ENCODE assay signal across 28 cellular contexts in genomic region chr7:223118-223800, GRCh38. TPM values are rescaled to one million over a fixed set of nuclear protein-coding genes. Genes with fewer than 3 reads are reported as not detected.
DNase-seq lines count a peak whose midpoint lies in the region; ATAC-seq and TF ChIP-seq lines count a peak whose summit lies in the region.
"Had no signal": no experiment of that assay in that cellular context is flagged by ENCODE, and none has a peak within 500 bp of the region (broad histone marks: within the 10 kb centered on the region; RNA-seq: fewer than 3 reads in every experiment).

No MANE protein-coding gene starts in this region.

- DNase-seq in RPMI7951 (ENCODE audit: low read depth) = peak; percentile 71
- DNase-seq in endodermal cell = no peak
- no peak for DNase-seq in PC-3
- no peak for DNase-seq in activated CD4-positive, alpha-beta T cell treated with anti-CD3 and anti-CD28 coated beads for 1 hour
- DNase-seq in mesothelial cell of epicardium (ENCODE audit: low spot score in 2 of 2, unreplicated experiment in 2 of 2) = no peak
- DNase-seq: activated CD4-positive, alpha-beta T cell treated with anti-CD3 and anti-CD28 coated beads for 4 hours; activated CD8-positive, alpha-beta T cell treated with anti-CD3 and anti-CD28 coated beads, Interleukin-2, amount 10 ng/mL, durations not matched to agents 7 days and 5 days; CD4-positive, alpha-beta T cell; H7; KG1; lower lobe of right lung; MG63; NCI-H1105; NCI-H187; NCI-H526; pancreas; SHP77 treated with DMSO at 0.1 percent for 48 hours had no signal

- no TSS peak for BruUV-seq in PC-3 (replicated peaks; lab: Mats Ljungman, UMichigan)

- H3K9me3 ChIP-seq in BLaER1 = no peaks in the 10 kb centered on the region
- no peaks in the 10 kb centered on the region for H3K9me3 ChIP-seq in endodermal cell (ENCODE audit: control insufficient read depth, low read length)
- no peaks in the 10 kb centered on the region for H3K9me3 ChIP-seq in PC-3 (ENCODE audit: low read length)
- H3K9me3 ChIP-seq: A549, gastroesophageal sphincter, lower lobe of right lung, MG63, pancreas had no signal

- H3K9me2 ChIP-seq in PC-3 (replicated peaks; ENCODE audit: low read length) = no peaks in the 10 kb centered on the region

- no peak overlapping the region for H3K9ac ChIP-seq in BLaER1
- H3K9ac ChIP-seq in endodermal cell (ENCODE audit: extremely low read depth, low read length, poor library complexity, severe bottlenecking) = no peak overlapping the region
- no peak overlapping the region for H3K9ac ChIP-seq in PC-3 (ENCODE audit: low read length)

- H3K36me3 Mint-ChIP-seq in endodermal cell (ENCODE audit: low read depth) (no peaks in the 10 kb centered on the region), nephron (ENCODE audit: low read depth) (peaks cover 10% of the 10 kb centered on the region), mesothelial cell of epicardium (no peaks in the 10 kb centered on the region)
- H3K36me3 Mint-ChIP-seq: activated naive CD4-positive, alpha-beta T cell treated with anti-CD3 and anti-CD28 coated beads, Interleukin-2, amount 50 U/mL, for 72 hours; natural killer cell treated with Interleukin-12 subunit alpha and Interleukin-12 subunit beta and Interleukin-15 and Interleukin-18, amount 100 ng/mL, for 72 hours; stimulated activated memory B cell treated with anti-CD40 and anti-IgM and Interleukin-4, amounts not matched to agents 10 μg/mL and 1 μg/mL and 100 μg/mL, for 72 hours had no signal

- H3K27ac Mint-ChIP-seq in endodermal cell = peak overlapping the region; percentile 72
- peak overlapping the region in 2 of 3 experiments; percentile 7 to 55 for H3K27ac Mint-ChIP-seq in nephron
- H3K27ac Mint-ChIP-seq in mesothelial cell of epicardium = no peak overlapping the region
- H3K27ac Mint-ChIP-seq: activated CD8-positive, alpha-beta T cell treated with anti-CD3 and anti-CD28 coated beads, Interleukin-2, amount 10 ng/mL, durations not matched to agents 7 days and 5 days; activated naive CD4-positive, alpha-beta T cell treated with anti-CD3 and anti-CD28 coated beads, Interleukin-2, amount 50 U/mL, for 72 hours; CD4-positive, alpha-beta T cell; natural killer cell treated with Interleukin-12 subunit alpha and Interleukin-12 subunit beta and Interleukin-15 and Interleukin-18, amount 100 ng/mL, for 72 hours; stimulated activated memory B cell treated with anti-CD40 and anti-IgM and Interleukin-4, amounts not matched to agents 10 μg/mL and 1 μg/mL and 100 μg/mL, for 72 hours; T-helper 2 cell treated with Interferon-gamma antibody and Interleukin-4, amounts not matched to agents 5 μg/mL and 100 μg/mL, for 36 hours had no signal

- ATAC-seq in PC-3 (no peak), GM21529 (IDR thresholded peaks at IDR 0.05; ENCODE audit: unreplicated experiment) (no peak)
- ATAC-seq: activated CD8-positive, alpha-beta T cell treated with anti-CD3 and anti-CD28 coated beads, Interleukin-2, amount 10 ng/mL, durations not matched to agents 7 days and 5 days; activated naive CD4-positive, alpha-beta T cell treated with anti-CD3 and anti-CD28 coated beads, Interleukin-2, amount 50 U/mL, for 72 hours; gastroesophageal sphincter; lower lobe of right lung; pancreas had no signal

- no peaks in the 10 kb centered on the region for H3F3A ChIP-seq in PC-3 (ENCODE audit: low read length, unreplicated experiment)

- H3K27me3 Mint-ChIP-seq in endodermal cell (ENCODE audit: insufficient read depth) (no peaks in the 10 kb centered on the region), nephron (ENCODE audit: low read depth) (no peaks in the 10 kb centered on the region), mesothelial cell of epicardium (ENCODE audit: low read depth) (no peaks in the 10 kb centered on the region)
- H3K27me3 Mint-ChIP-seq: CD4-positive, alpha-beta T cell; natural killer cell treated with Interleukin-12 subunit alpha and Interleukin-12 subunit beta and Interleukin-15 and Interleukin-18, amount 100 ng/mL, for 72 hours; stimulated activated memory B cell treated with anti-CD40 and anti-IgM and Interleukin-4, amounts not matched to agents 10 μg/mL and 1 μg/mL and 100 μg/mL, for 72 hours had no signal

- no peak overlapping the region for H2AFZ ChIP-seq in PC-3 (ENCODE audit: low read length)
- H2AFZ ChIP-seq: hepatocyte had no signal

- intact Hi-C loops in PC-3 (cut with micrococcal nuclease) = no loop called here

- H3K36me3 ChIP-seq in BLaER1 (peaks cover 28% of the 10 kb centered on the region), endodermal cell (ENCODE audit: control insufficient read depth, insufficient read depth, low read length) (no peaks in the 10 kb centered on the region), PC-3 (ENCODE audit: low read depth, low read length) (no peaks in the 10 kb centered on the region)
- H3K36me3 ChIP-seq: cardiac muscle cell, pancreas had no signal

- TF ChIP-seq CTCF in endodermal cell (conservative IDR thresholded peaks at IDR 0.05) (no peak), nephron (IDR thresholded peaks at IDR 0.05; ENCODE audit: unreplicated experiment in 3 of 3) (no peak), PC-3 (conservative IDR thresholded peaks at IDR 0.05; ENCODE audit: low read depth, low read length) (no peak), mesothelial cell of epicardium (IDR thresholded peaks at IDR 0.05; ENCODE audit: unreplicated experiment) (no peak)

- H3K4me3 ChIP-seq in BLaER1 (no peak overlapping the region; the same call in 1 of the 2 replicates), endodermal cell (ENCODE audit: low read length) (no peak overlapping the region), PC-3 (ENCODE audit: low read length) (no peak overlapping the region)
- H3K4me3 ChIP-seq: A549, cardiac muscle cell, gastroesophageal sphincter, hepatocyte, lower lobe of right lung, MG63, pancreas had no signal

- POLR2A ChIA-PET in PC-3 (lab: Charles Lee; ENCODE audit: unreplicated experiment) = no interaction called here

- CTCF ChIA-PET in PC-3 (lab: Charles Lee) = no interaction called here

- H3K4me3 Mint-ChIP-seq in endodermal cell (no peak overlapping the region), nephron (no peak overlapping the region), mesothelial cell of epicardium (no peak overlapping the region)
- H3K4me3 Mint-ChIP-seq: activated CD8-positive, alpha-beta T cell treated with anti-CD3 and anti-CD28 coated beads, Interleukin-2, amount 10 ng/mL, durations not matched to agents 7 days and 5 days; CD4-positive, alpha-beta T cell; natural killer cell treated with Interleukin-12 subunit alpha and Interleukin-12 subunit beta and Interleukin-15 and Interleukin-18, amount 100 ng/mL, for 72 hours; stimulated activated memory B cell treated with anti-CD40 and anti-IgM and Interleukin-4, amounts not matched to agents 10 μg/mL and 1 μg/mL and 100 μg/mL, for 72 hours; T-helper 2 cell treated with Interferon-gamma antibody and Interleukin-4, amounts not matched to agents 5 μg/mL and 100 μg/mL, for 36 hours had no signal

- WGBS in endodermal cell (ENCODE audit: insufficient coverage in 1 of 2, insufficient read length in 1 of 2), 2 experiments = 90% methylated on average over 28 to 34 of the region's 34 CpGs

- H3K9me3 Mint-ChIP-seq in endodermal cell = no peaks in the 10 kb centered on the region
- H3K9me3 Mint-ChIP-seq in nephron = no peaks in the 10 kb centered on the region
- no peaks in the 10 kb centered on the region for H3K9me3 Mint-ChIP-seq in mesothelial cell of epicardium
- H3K9me3 Mint-ChIP-seq: activated naive CD4-positive, alpha-beta T cell treated with anti-CD3 and anti-CD28 coated beads, Interleukin-2, amount 50 U/mL, for 72 hours; CD4-positive, alpha-beta T cell; natural killer cell treated with Interleukin-12 subunit alpha and Interleukin-12 subunit beta and Interleukin-15 and Interleukin-18, amount 100 ng/mL, for 72 hours; T-helper 2 cell treated with Interferon-gamma antibody and Interleukin-4, amounts not matched to agents 5 μg/mL and 100 μg/mL, for 36 hours had no signal

- peak overlapping the region; percentile 68 for H3K4me2 ChIP-seq in BLaER1
- H3K4me2 ChIP-seq in PC-3 (ENCODE audit: low read length) = no peak overlapping the region
- H3K4me2 ChIP-seq: A549, hepatocyte had no signal

- peaks cover 59% of the 10 kb centered on the region for H3K4me1 ChIP-seq in BLaER1
- no peaks in the 10 kb centered on the region for H3K4me1 ChIP-seq in endodermal cell (ENCODE audit: control insufficient read depth, insufficient read depth, low read length)
- H3K4me1 ChIP-seq in PC-3 (ENCODE audit: insufficient read depth, low read length) = peaks cover 7% of the 10 kb centered on the region; the same call in 1 of the 2 replicates
- H3K4me1 ChIP-seq: pancreas had no signal

- H3K79me2 ChIP-seq in PC-3 (ENCODE audit: low read length) = no peaks in the 10 kb centered on the region

- H3K27ac ChIP-seq in BLaER1 = no peak overlapping the region
- no peak overlapping the region for H3K27ac ChIP-seq in endodermal cell (ENCODE audit: low read depth, low read length)
- H3K27ac ChIP-seq in PC-3 (ENCODE audit: low read length) = no peak overlapping the region
- H3K27ac ChIP-seq: A549, cardiac muscle cell, hepatocyte, lower lobe of right lung, pancreas had no signal

- H3K27me3 ChIP-seq in BLaER1 (peaks cover 29% of the 10 kb centered on the region), endodermal cell (ENCODE audit: control insufficient read depth, insufficient read depth, low read length, poor library complexity, severe bottlenecking) (no peaks in the 10 kb centered on the region), PC-3 (ENCODE audit: low read length) (no peaks in the 10 kb centered on the region)
- H3K27me3 ChIP-seq: cardiac muscle cell, gastroesophageal sphincter, hepatocyte, MG63, pancreas had no signal

- peaks cover 75% of the 10 kb centered on the region for H4K20me1 ChIP-seq in BLaER1
- no peaks in the 10 kb centered on the region for H4K20me1 ChIP-seq in PC-3 (ENCODE audit: low read length)

- H3K4me1 Mint-ChIP-seq in endodermal cell = peaks cover 4% of the 10 kb centered on the region
- peaks cover 27% of the 10 kb centered on the region for H3K4me1 Mint-ChIP-seq in nephron
- H3K4me1 Mint-ChIP-seq in mesothelial cell of epicardium = peaks cover 6% of the 10 kb centered on the region
- H3K4me1 Mint-ChIP-seq: stimulated activated memory B cell treated with anti-CD40 and anti-IgM and Interleukin-4, amounts not matched to agents 10 μg/mL and 1 μg/mL and 100 μg/mL, for 72 hours had no signal

RNA-seq across cellular contexts. Expression of gene FAM20C, which starts 30.9 kb away (rescaled TPM):
- total RNA-seq in RPMI7951 (2014; rRNA removed; shearing (Covaris generic)) = 256 and 312 TPM in 2 replicates
- total RNA-seq in endodermal cell (10 to 100 TPM; 33.5 to 53.5 TPM), PC-3 (2014; rRNA removed) (87.9 and 119 TPM in 2 replicates), mesothelial cell of epicardium (16.7 to 18.3 TPM (median 17.8 TPM) in 3 replicates)
- 19.9 TPM for polyA plus RNA-seq in endodermal cell (2013, experiment 1 of 2)
- 18.4 TPM for polyA plus RNA-seq in endodermal cell (2013, experiment 2 of 2)
